Comparison of ENCODE assay signal across 31 cellular contexts in genomic region chr14:100980823-100981222, GRCh38.
"Had no signal": no experiment of that assay in that cellular context is flagged by ENCODE, and none has a peak within 500 bp of the region (broad histone marks: within the 10 kb centered on the region; RNA-seq: fewer than 3 reads in every experiment).

No MANE protein-coding gene starts in this region.

- H3K27me3 Mint-ChIP-seq: activated CD4-positive, alpha-beta T cell treated with anti-CD3 and anti-CD28 coated beads, Interleukin-2, amount 10 ng/mL, durations not matched to agents 24 days and 14 days had no signal

- H3K36me3 ChIP-seq: MG63, WERI-Rb-1 had no signal

- H3K4me3 ChIP-seq: adrenal gland, MG63, PC-9 had no signal

- H3K9me3 Mint-ChIP-seq: activated CD4-positive, alpha-beta T cell treated with anti-CD3 and anti-CD28 coated beads, Interleukin-2, amount 10 ng/mL, durations not matched to agents 24 days and 14 days; activated CD8-positive, alpha-beta T cell treated with anti-CD3 and anti-CD28 coated beads for 36 hours; activated naive CD4-positive, alpha-beta T cell treated with anti-CD3 and anti-CD28 coated beads, Interleukin-2, amount 50 U/mL, for 72 hours; activated T-cell treated with anti-CD3 and anti-CD28 coated beads, Interleukin-2, amount 50 U/mL, for 72 hours; activated T-helper 17 cell treated with anti-CD3 and anti-CD28 coated beads, Interleukin-2, amount 50 U/mL, for 72 hours; brain had no signal

- H3K27me3 ChIP-seq: adrenal gland, MG63 had no signal

- ATAC-seq: activated CD8-positive, alpha-beta T cell treated with anti-CD3 and anti-CD28 coated beads for 36 hours; activated naive CD4-positive, alpha-beta T cell treated with anti-CD3 and anti-CD28 coated beads, Interleukin-2, amount 50 U/mL, for 72 hours; activated T-cell treated with anti-CD3 and anti-CD28 coated beads, Interleukin-2, amount 50 U/mL, for 72 hours; activated T-helper 17 cell treated with anti-CD3 and anti-CD28 coated beads, Interleukin-2, amount 50 U/mL, for 72 hours had no signal

- H3K4me1 Mint-ChIP-seq: activated CD4-positive, alpha-beta T cell treated with anti-CD3 and anti-CD28 coated beads, Interleukin-2, amount 10 ng/mL, durations not matched to agents 24 days and 14 days; activated T-helper 17 cell treated with anti-CD3 and anti-CD28 coated beads, Interleukin-2, amount 50 U/mL, for 72 hours had no signal

- DNase-seq: activated CD4-positive, alpha-beta T cell treated with anti-CD3 and anti-CD28 coated beads, Interleukin-2, amount 10 ng/mL, durations not matched to agents 24 days and 14 days; activated CD4-positive, alpha-beta T cell treated with anti-CD3 and anti-CD28 coated beads, Interleukin-2, amount 50 U/mL, for 4 hours; activated CD8-positive, alpha-beta T cell treated with anti-CD3 and anti-CD28 coated beads for 36 hours; activated effector memory CD4-positive, alpha-beta T cell treated with anti-CD3 and anti-CD28 coated beads, Interleukin-2, amount 50 U/mL, for 16 hours; activated naive CD4-positive, alpha-beta T cell; activated T-cell treated with anti-CD3 and anti-CD28 coated beads, Interleukin-2, amount 50 U/mL, for 1 hour; activated T-cell treated with anti-CD3 and anti-CD28 coated beads, Interleukin-2, amount 50 U/mL, for 72 hours; adrenal gland; caudate nucleus; cerebellar nuclear complex; Kasumi-1; MG63; NCI-H1048; NCI-H1105 treated with DMSO at 0.1 percent for 48 hours; NCI-H1436; NCI-H1694; NCI-H2029; NCI-H2107; NCI-H2171; NCI-H510A; NCI-H526; NCI-H748 treated with DMSO at 0.1 percent for 48 hours; NK-92 treated with Interleukin-12 subunit alpha and Interleukin-12 subunit beta, amount 100 ng/mL, for 24 hours; PC-9; Right ventricle myocardium superior; SW 1271; T1000; WERI-Rb-1 had no signal

- H3K27ac Mint-ChIP-seq: activated CD4-positive, alpha-beta T cell treated with anti-CD3 and anti-CD28 coated beads, Interleukin-2, amount 10 ng/mL, durations not matched to agents 24 days and 14 days; activated CD8-positive, alpha-beta T cell treated with anti-CD3 and anti-CD28 coated beads for 36 hours; activated naive CD4-positive, alpha-beta T cell treated with anti-CD3 and anti-CD28 coated beads, Interleukin-2, amount 50 U/mL, for 72 hours; activated T-cell treated with anti-CD3 and anti-CD28 coated beads, Interleukin-2, amount 50 U/mL, for 72 hours; activated T-helper 17 cell treated with anti-CD3 and anti-CD28 coated beads, Interleukin-2, amount 50 U/mL, for 72 hours; brain had no signal

- H3K36me3 Mint-ChIP-seq: activated naive CD4-positive, alpha-beta T cell treated with anti-CD3 and anti-CD28 coated beads, Interleukin-2, amount 50 U/mL, for 72 hours; brain had no signal

- H3K4me3 Mint-ChIP-seq: activated CD4-positive, alpha-beta T cell treated with anti-CD3 and anti-CD28 coated beads, Interleukin-2, amount 10 ng/mL, durations not matched to agents 24 days and 14 days; activated CD8-positive, alpha-beta T cell treated with anti-CD3 and anti-CD28 coated beads for 36 hours; activated T-cell treated with anti-CD3 and anti-CD28 coated beads, Interleukin-2, amount 50 U/mL, for 72 hours; activated T-helper 17 cell treated with anti-CD3 and anti-CD28 coated beads, Interleukin-2, amount 50 U/mL, for 72 hours; brain had no signal
